20 cellular contexts compared by ENCODE assay signal in genomic region chr19:49182848-49183375, GRCh38. TPM values are rescaled to one million over a fixed set of nuclear protein-coding genes. Genes with fewer than 3 reads are reported as not detected.
A peak's percentile ranks its signal among the peaks of the same experiment; 100 is the strongest.
DNase-seq lines count a peak whose midpoint lies in the region; ATAC-seq and TF ChIP-seq lines count a peak whose summit lies in the region.
"Had no signal": no experiment of that assay in that cellular context is flagged by ENCODE, and none has a peak within 500 bp of the region (broad histone marks: within the 10 kb centered on the region; RNA-seq: fewer than 3 reads in every experiment).

No MANE protein-coding gene starts in this region.

- H3K9me2 ChIP-seq in GM23338 (ENCODE audit: insufficient read depth) = no peaks in the 10 kb centered on the region

- no peak overlapping the region for H2BK120ac ChIP-seq in neuronal stem cell (ENCODE audit: low read depth, low read length)

- H2BK12ac ChIP-seq in neuronal stem cell (ENCODE audit: low read length) = no peak overlapping the region

- peaks cover 2 to 4% of the 10 kb centered on the region in 2 donors for H3K9me3 ChIP-seq in neuronal stem cell (replicated peaks in 1 of 2; ENCODE audit: control insufficient read depth in 2 of 2, insufficient read depth in 1 of 2, low read depth in 1 of 2, low read length in 2 of 2)
- H3K9me3 ChIP-seq: BE2C, HAP-1 had no signal

- no peak overlapping the region for H3K4me3 Mint-ChIP-seq in activated naive CD4-positive, alpha-beta T cell treated with anti-CD3 and anti-CD28 coated beads, Interleukin-2, amount 50 U/mL, for 24 hours
- no peak overlapping the region for H3K4me3 Mint-ChIP-seq in GM23338
- no peak overlapping the region for H3K4me3 Mint-ChIP-seq in activated CD4-positive, alpha-beta memory T cell treated with anti-CD3 and anti-CD28 coated beads for 36 hours

- ATAC-seq in GM23338 (peak; percentile 47), GM21381 (IDR thresholded peaks at IDR 0.05; ENCODE audit: unreplicated experiment) (no peak)
- ATAC-seq: PC-3, SK-N-SH treated with all-trans-retinoic acid at 6 μM for 48 hours had no signal

- H3K79me2 ChIP-seq in GM23338 (replicated peaks; ENCODE audit: insufficient read depth) = no peaks in the 10 kb centered on the region

- no peak overlapping the region for H4K91ac ChIP-seq in neuronal stem cell (ENCODE audit: low read depth, low read length, poor library complexity)

- peak overlapping the region; percentile 75 for H2BK5ac ChIP-seq in neuronal stem cell (ENCODE audit: low read length)

- H2AK5ac ChIP-seq in neuronal stem cell (ENCODE audit: low read depth, low read length) = peak overlapping the region; percentile 37

- peak overlapping the region; percentile 38; the same call in 1 of the 2 replicates for H3K4me3 ChIP-seq in GM23338
- peak overlapping the region in 1 of 2 donors; percentile 64 for H3K4me3 ChIP-seq in neuronal stem cell (ENCODE audit: low read length in 2 of 2)
- H3K4me3 ChIP-seq: HAP-1 had no signal

- no CpG with 5 or more reads among the region's 26 CpGs for WGBS in neuronal stem cell (ENCODE audit: extremely low coverage in 2 of 2, insufficient read length in 2 of 2, insufficient replicate concordance in 1 of 2), 2 donors

- H3K36me3 ChIP-seq in GM23338 (ENCODE audit: insufficient read depth) (no peaks in the 10 kb centered on the region), neuronal stem cell (replicated peaks in 1 of 2; ENCODE audit: control insufficient read depth in 2 of 2, insufficient read depth in 2 of 2, low read length in 2 of 2) (peaks cover 0 to 78% of the 10 kb centered on the region in 2 donors)
- H3K36me3 ChIP-seq: BE2C had no signal

- H3K23ac ChIP-seq in neuronal stem cell (ENCODE audit: low read depth, low read length, poor library complexity) = peak overlapping the region; percentile 73

- no peak overlapping the region for H2BK15ac ChIP-seq in neuronal stem cell (ENCODE audit: low read length)

- H3K27me3 ChIP-seq in GM23338 (ENCODE audit: insufficient read depth) = no peaks in the 10 kb centered on the region
- no peaks in the 10 kb centered on the region for H3K27me3 ChIP-seq in neuronal stem cell (ENCODE audit: control insufficient read depth in 3 of 3, insufficient read depth in 3 of 3, low read depth in 1 of 3, low read length in 3 of 3)
- H3K27me3 ChIP-seq: BE2C had no signal

- peak overlapping the region; percentile 10 for H3K4ac ChIP-seq in neuronal stem cell (ENCODE audit: low read length)

- H4K8ac ChIP-seq in neuronal stem cell (ENCODE audit: low read depth, low read length) = no peak overlapping the region

- no peaks in the 10 kb centered on the region for H3K4me1 Mint-ChIP-seq in activated naive CD4-positive, alpha-beta T cell treated with anti-CD3 and anti-CD28 coated beads, Interleukin-2, amount 50 U/mL, for 24 hours
- H3K4me1 Mint-ChIP-seq in GM23338 = 0 out of 3 replicates have a peak, but pooled peaks cover 4% of the 10 kb centered on the region
- no peaks in the 10 kb centered on the region for H3K4me1 Mint-ChIP-seq in activated CD4-positive, alpha-beta memory T cell treated with anti-CD3 and anti-CD28 coated beads for 36 hours (ENCODE audit: low read depth)

- intact Hi-C loops in activated CD4-positive, alpha-beta memory T cell treated with anti-CD3 and anti-CD28 coated beads for 36 hours (cut with micrococcal nuclease) = no loop called here

- H3K36me3 Mint-ChIP-seq in activated naive CD4-positive, alpha-beta T cell treated with anti-CD3 and anti-CD28 coated beads, Interleukin-2, amount 50 U/mL, for 24 hours = peaks cover 6% of the 10 kb centered on the region
- peaks cover 12% of the 10 kb centered on the region; the same call in 2 of the 3 replicates for H3K36me3 Mint-ChIP-seq in GM23338 (ENCODE audit: low read depth)
- H3K36me3 Mint-ChIP-seq in activated CD4-positive, alpha-beta memory T cell treated with anti-CD3 and anti-CD28 coated beads for 36 hours = no peaks in the 10 kb centered on the region

- H2AFZ ChIP-seq in GM23338 = no peak overlapping the region
- H2AFZ ChIP-seq in neuronal stem cell (ENCODE audit: low read length) = no peak overlapping the region

- no peak for TF ChIP-seq CTCF in GM23338 (conservative IDR thresholded peaks at IDR 0.05; ENCODE audit: low read depth in 2 of 2)

- no peak overlapping the region for H3K14ac ChIP-seq in neuronal stem cell (ENCODE audit: low read length)

- H3K27me3 Mint-ChIP-seq in activated naive CD4-positive, alpha-beta T cell treated with anti-CD3 and anti-CD28 coated beads, Interleukin-2, amount 50 U/mL, for 24 hours = no peaks in the 10 kb centered on the region
- peaks cover 14% of the 10 kb centered on the region for H3K27me3 Mint-ChIP-seq in GM23338 (ENCODE audit: insufficient read depth, low read depth, poor library complexity)
- no peaks in the 10 kb centered on the region for H3K27me3 Mint-ChIP-seq in activated CD4-positive, alpha-beta memory T cell treated with anti-CD3 and anti-CD28 coated beads for 36 hours

- H3K27ac ChIP-seq in GM23338 (ENCODE audit: low read depth) (no peak overlapping the region), neuronal stem cell (replicated peaks; ENCODE audit: low read length) (no peak overlapping the region)

- peaks cover 5% of the 10 kb centered on the region; the same call in 1 of the 2 replicates for H3K4me1 ChIP-seq in GM23338 (ENCODE audit: insufficient read depth)
- H3K4me1 ChIP-seq in neuronal stem cell (ENCODE audit: control insufficient read depth in 2 of 2, insufficient read depth in 1 of 2, low read depth in 1 of 2, low read length in 2 of 2) = no peaks in the 10 kb centered on the region
- H3K4me1 ChIP-seq: BE2C, HAP-1 had no signal

- H4K20me1 ChIP-seq in GM23338 (replicated peaks; ENCODE audit: insufficient read depth) = no peaks in the 10 kb centered on the region

- DNase-seq in activated naive CD4-positive, alpha-beta T cell treated with Interleukin-2 at 50 U/mL for 16 hours = no peak
- DNase-seq in GM23338 (ENCODE audit: low spot score) (peak; percentile 39), cerebellar cortex (ENCODE audit: low spot score) (peak; percentile 51), neuronal stem cell (ENCODE audit: low spot score) (no peak), retina (no peak)
- DNase-seq in activated CD4-positive, alpha-beta memory T cell treated with anti-CD3 and anti-CD28 coated beads for 36 hours = no peak
- DNase-seq: BE2C, EL, IMR-90, NCI-H1417, NCI-H1694 treated with DMSO at 0.1 percent for 48 hours, NCI-H2081 treated with DMSO at 0.1 percent for 48 hours, NCI-H2171 treated with DMSO at 0.1 percent for 48 hours, NCI-H524 treated with DMSO at 0.1 percent for 48 hours, NCI-H82, PC-3 had no signal

- POLR2A ChIA-PET in activated CD4-positive, alpha-beta memory T cell treated with anti-CD3 and anti-CD28 coated beads for 36 hours (lab: Charles Lee) = no interaction called here

- H3F3A ChIP-seq in GM23338 (replicated peaks; ENCODE audit: low read depth) = no peaks in the 10 kb centered on the region

- peaks cover 2% of the 10 kb centered on the region for H3K79me1 ChIP-seq in neuronal stem cell (ENCODE audit: low read depth, low read length)

- CTCF ChIA-PET in activated CD4-positive, alpha-beta memory T cell treated with anti-CD3 and anti-CD28 coated beads for 36 hours (lab: Charles Lee) = interaction anchor here (1.0 kb wide), 1 partner anchor 260 kb away, joined by 3 read pairs; no protein-coding TSS in a partner anchor

- H3K27ac Mint-ChIP-seq in activated naive CD4-positive, alpha-beta T cell treated with anti-CD3 and anti-CD28 coated beads, Interleukin-2, amount 50 U/mL, for 24 hours = peak overlapping the region; percentile 75
- no peak overlapping the region for H3K27ac Mint-ChIP-seq in GM23338
- H3K27ac Mint-ChIP-seq in activated CD4-positive, alpha-beta memory T cell treated with anti-CD3 and anti-CD28 coated beads for 36 hours = no peak overlapping the region

- H3K4me2 ChIP-seq in GM23338 = peak overlapping the region; percentile 55
- H3K4me2 ChIP-seq in neuronal stem cell (ENCODE audit: insufficient read depth, low read length, poor library complexity, severe bottlenecking) = no peak overlapping the region

- H3K9me3 Mint-ChIP-seq in activated naive CD4-positive, alpha-beta T cell treated with anti-CD3 and anti-CD28 coated beads, Interleukin-2, amount 50 U/mL, for 24 hours = peaks cover 5% of the 10 kb centered on the region
- H3K9me3 Mint-ChIP-seq in GM23338 = peaks cover 8% of the 10 kb centered on the region
- H3K9me3 Mint-ChIP-seq in activated CD4-positive, alpha-beta memory T cell treated with anti-CD3 and anti-CD28 coated beads for 36 hours = peaks cover 9% of the 10 kb centered on the region

- H3K9ac ChIP-seq in neuronal stem cell (ENCODE audit: low read depth, low read length, poor library complexity) = no peak overlapping the region

- no peak overlapping the region for H3K18ac ChIP-seq in neuronal stem cell (ENCODE audit: low read length)

TF ChIP-seq in GM23338, 12 proteins besides CTCF, POLR2A, EP300 and RAD21 (continues in another document):
- no peak for TF ChIP-seq STAT1 (IDR thresholded peaks at IDR 0.05; ENCODE audit: unreplicated experiment)

RNA-seq across cellular contexts. Expression of gene TRPM4, which starts 25.3 kb away (rescaled TPM):
- 11.6 and 16.5 TPM in 2 replicates for total RNA-seq in GM23338 (2014; rRNA removed; shearing (Covaris generic))
- 25.7 and 30.4 TPM in 2 replicates for polyA plus RNA-seq in GM23338 (2016; fragmentation: Nextera tagmentation; extraction: Ambion mirVana)
- 4.2 TPM for polyA plus RNA-seq in neuronal stem cell (2013, experiment 1 of 2)
- 4.4 TPM for polyA plus RNA-seq in neuronal stem cell (2013, experiment 2 of 2)
- 1 to 10 TPM; 1.1 to 1.2 TPM for total RNA-seq in activated CD4-positive, alpha-beta memory T cell treated with anti-CD3 and anti-CD28 coated beads for 36 hours

RNA-seq across cellular contexts. Expression of gene HRC, which starts 27.7 kb away (rescaled TPM):
- total RNA-seq in GM23338 (2014; rRNA removed; shearing (Covaris generic)) = 1.4 and 1.9 TPM in 2 replicates
- 2.0 and 2.5 TPM in 2 replicates for polyA plus RNA-seq in GM23338 (2016; fragmentation: Nextera tagmentation; extraction: Ambion mirVana)
- 0.66 TPM for polyA plus RNA-seq in neuronal stem cell (2013, experiment 1 of 2)
- polyA plus RNA-seq in neuronal stem cell (2013, experiment 2 of 2) = 0.76 TPM
- total RNA-seq in activated CD4-positive, alpha-beta memory T cell treated with anti-CD3 and anti-CD28 coated beads for 36 hours = not detected
- total RNA-seq: IMR-90, PC-3 had no signal

Comparison
In these comparisons a context has a peak if more than half of its experiments do, and no peak if none do; other contexts are left out.
1. DNase-seq: peak in GM23338 (single experiment) and cerebellar cortex (single experiment); none in activated naive CD4-positive, alpha-beta T cell treated with Interleukin-2 at 50 U/mL for 16 hours (single experiment), neuronal stem cell (single experiment), activated CD4-positive, alpha-beta memory T cell treated with anti-CD3 and anti-CD28 coated beads for 36 hours (single experiment) and retina (single experiment).